ENCODE assay signal across 10 cellular contexts in genomic region chr2:225400060-225400511, GRCh38. TPM values are rescaled to one million over a fixed set of nuclear protein-coding genes. Genes with fewer than 3 reads are reported as not detected.
DNase-seq lines count a peak whose midpoint lies in the region; ATAC-seq and TF ChIP-seq lines count a peak whose summit lies in the region.
"Had no signal": no experiment of that assay in that cellular context is flagged by ENCODE, and none has a peak within 500 bp of the region (broad histone marks: within the 10 kb centered on the region; RNA-seq: fewer than 3 reads in every experiment).

No MANE protein-coding gene starts in this region.

- H3K27ac ChIP-seq in suprapubic skin, result no peak overlapping the region
- H3K27ac ChIP-seq: C4-2B had no signal

- H3K36me3 Mint-ChIP-seq in activated naive CD4-positive, alpha-beta T cell treated with anti-CD3 and anti-CD28 coated beads for 36 hours (ENCODE audit: low read depth), result no peaks in the 10 kb centered on the region
- no peaks in the 10 kb centered on the region for H3K36me3 Mint-ChIP-seq in neural crest cell (ENCODE audit: low read depth)

- no peaks in the 10 kb centered on the region for H3K4me1 ChIP-seq in suprapubic skin

- no peak overlapping the region for H3K27ac Mint-ChIP-seq in activated naive CD4-positive, alpha-beta T cell treated with anti-CD3 and anti-CD28 coated beads for 36 hours
- peak overlapping the region; percentile 4 for H3K27ac Mint-ChIP-seq in neural crest cell (ENCODE audit: unreplicated experiment)

- TF ChIP-seq EP300 in suprapubic skin (IDR thresholded peaks at IDR 0.05), result no peak

- peak; percentile 28 for DNase-seq in activated naive CD4-positive, alpha-beta T cell treated with anti-CD3 and anti-CD28 coated beads for 36 hours
- DNase-seq in activated naive CD4-positive, alpha-beta T cell (lab: John Stamatoyannopoulos, UW), result no peak
- DNase-seq in NCI-H510A (lab: John Stamatoyannopoulos, UW) (peak; percentile 39), cerebellar cortex (ENCODE audit: low spot score) (peak; percentile 94), neural crest cell (ENCODE audit: low read depth, low spot score) (peak; percentile 52), suprapubic skin (ENCODE audit: low spot score in 2 of 2) (no peak)

- TF ChIP-seq POLR2A in suprapubic skin (IDR thresholded peaks at IDR 0.05), result no peak

- 6% methylated on average over 8 of the region's 8 CpGs for WGBS in suprapubic skin

- no peak for ATAC-seq in HG03354 (IDR thresholded peaks at IDR 0.05; ENCODE audit: poor library complexity, severe bottlenecking, unreplicated experiment)
- ATAC-seq in HG03520 (IDR thresholded peaks at IDR 0.05; ENCODE audit: unreplicated experiment), result no peak
- ATAC-seq: right cardiac atrium had no signal

- TF ChIP-seq CTCF in neural crest cell (conservative IDR thresholded peaks at IDR 0.05), result no peak
- no peak for TF ChIP-seq CTCF in suprapubic skin (IDR thresholded peaks at IDR 0.05)

- peaks cover 2% of the 10 kb centered on the region for H3K27me3 ChIP-seq in suprapubic skin

- intact Hi-C loops in activated naive CD4-positive, alpha-beta T cell treated with anti-CD3 and anti-CD28 coated beads for 36 hours (cut with micrococcal nuclease), result no loop called here

- H3K36me3 ChIP-seq in suprapubic skin, result no peaks in the 10 kb centered on the region

- H3K4me1 Mint-ChIP-seq in activated naive CD4-positive, alpha-beta T cell treated with anti-CD3 and anti-CD28 coated beads for 36 hours (ENCODE audit: low read depth), result no peaks in the 10 kb centered on the region
- H3K4me1 Mint-ChIP-seq in neural crest cell, result peaks cover 9% of the 10 kb centered on the region

- H3K4me3 Mint-ChIP-seq in activated naive CD4-positive, alpha-beta T cell treated with anti-CD3 and anti-CD28 coated beads for 36 hours, result no peak overlapping the region
- no peak overlapping the region for H3K4me3 Mint-ChIP-seq in neural crest cell

- H3K9me3 ChIP-seq in suprapubic skin, result no peaks in the 10 kb centered on the region

- CTCF ChIA-PET in activated naive CD4-positive, alpha-beta T cell treated with anti-CD3 and anti-CD28 coated beads for 36 hours (lab: Charles Lee), result no interaction called here

- no peaks in the 10 kb centered on the region for H3K9me3 Mint-ChIP-seq in activated naive CD4-positive, alpha-beta T cell treated with anti-CD3 and anti-CD28 coated beads for 36 hours
- no peaks in the 10 kb centered on the region for H3K9me3 Mint-ChIP-seq in neural crest cell

- H3K4me3 ChIP-seq in suprapubic skin, result no peak overlapping the region

- H3K27me3 Mint-ChIP-seq in activated naive CD4-positive, alpha-beta T cell treated with anti-CD3 and anti-CD28 coated beads for 36 hours (ENCODE audit: low read depth), result peaks cover 21% of the 10 kb centered on the region
- H3K27me3 Mint-ChIP-seq in neural crest cell (ENCODE audit: low read depth), result peaks cover 26% of the 10 kb centered on the region

RNA-seq across cellular contexts. Expression of gene NYAP2, which starts 0.6 kb away (rescaled TPM):
- total RNA-seq in activated naive CD4-positive, alpha-beta T cell treated with anti-CD3 and anti-CD28 coated beads for 36 hours, result not detected
- 0.35 and 0.36 TPM in 2 replicates for total RNA-seq in neural crest cell
- under 1 TPM in 1 of 4 donors, not detected in 3; 0.11 TPM for total RNA-seq in suprapubic skin
- total RNA-seq: right cardiac atrium had no signal

Comparison
In these comparisons a context has a peak if more than half of its experiments do, and no peak if none do; other contexts are left out.
1. DNase-seq: peak in activated naive CD4-positive, alpha-beta T cell treated with anti-CD3 and anti-CD28 coated beads for 36 hours (single experiment), NCI-H510A (single experiment), cerebellar cortex (single experiment) and neural crest cell (single experiment); none in activated naive CD4-positive, alpha-beta T cell (0 of 4) and suprapubic skin (0 of 2).